20 cellular contexts compared by ENCODE assay signal in the genomic region with DNA sequence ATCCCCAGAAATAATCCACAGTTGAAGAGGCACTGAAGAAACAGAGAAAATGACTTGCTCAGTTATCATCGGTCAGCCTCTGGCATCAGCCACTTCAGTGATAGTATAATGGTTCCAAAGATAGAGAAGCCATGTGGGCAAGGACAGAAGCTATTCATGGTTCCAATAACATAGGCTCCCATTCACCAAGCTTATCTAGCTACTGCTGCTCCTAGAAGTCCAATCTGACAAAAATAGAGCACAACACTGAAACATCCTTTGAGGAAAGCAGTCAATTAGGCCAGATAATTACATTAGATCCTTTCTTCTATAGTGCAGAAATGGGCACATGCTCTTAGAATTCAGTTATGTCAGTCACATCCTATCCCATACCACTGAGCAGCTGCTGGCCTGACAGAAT. TPM values are rescaled to one million over a fixed set of nuclear protein-coding genes. Genes with fewer than 3 reads are reported as not detected.
"Had no signal": no experiment of that assay in that cellular context is flagged by ENCODE, and none has a peak within 500 bp of the region (broad histone marks: within the 10 kb centered on the region; RNA-seq: fewer than 3 reads in every experiment).

No MANE protein-coding gene starts in this region.

- H3K27ac ChIP-seq: coronary artery, gastroesophageal sphincter, heart right ventricle, neutrophil, pancreas, stomach, thoracic aorta, upper lobe of left lung had no signal

- H3K9me3 ChIP-seq: gastroesophageal sphincter, heart right ventricle, neutrophil, pancreas, stomach, thoracic aorta, upper lobe of left lung had no signal

- H3K36me3 ChIP-seq: gastroesophageal sphincter, heart right ventricle, neutrophil, pancreas, stomach, thoracic aorta, upper lobe of left lung had no signal

- ATAC-seq: activated CD8-positive, alpha-beta T cell treated with anti-CD3 and anti-CD28 coated beads, Interleukin-2, amount 10 ng/mL, durations not matched to agents 7 days and 5 days; esophagus mucosa; gastroesophageal sphincter; natural killer cell treated with Interleukin-12 subunit alpha and Interleukin-12 subunit beta and Interleukin-15 and Interleukin-18, amount 100 ng/mL, for 72 hours; pancreas had no signal

- H3K4me3 ChIP-seq: coronary artery, gastroesophageal sphincter, heart right ventricle, pancreas, stomach, thoracic aorta, upper lobe of left lung had no signal

- DNase-seq: activated CD4-positive, alpha-beta T cell treated with anti-CD3 and anti-CD28 coated beads, Interleukin-2, amount 10 ng/mL, durations not matched to agents 24 days and 14 days; activated CD8-positive, alpha-beta T cell treated with anti-CD3 and anti-CD28 coated beads, Interleukin-2, amount 10 ng/mL, durations not matched to agents 7 days and 5 days; activated naive CD4-positive, alpha-beta T cell treated with Interleukin-2 at 50 U/mL for 16 hours; activated T-cell treated with anti-CD3 and anti-CD28 coated beads, Interleukin-2, amount 50 U/mL, for 24 hours; heart right ventricle; kidney glomerular epithelial cell; mesendoderm; pancreas; stimulated activated CD4-positive, alpha-beta T cell treated with anti-CD3 and anti-CD28 coated beads, Interleukin-2, amount 100 ng/mL, for 24 hours; stomach; T-helper 1 cell; T1000; upper lobe of left lung had no signal

- H3K27me3 ChIP-seq: gastroesophageal sphincter, heart right ventricle, neutrophil, pancreas, stomach, upper lobe of left lung had no signal

- H3K4me1 ChIP-seq: gastroesophageal sphincter, pancreas, stomach, upper lobe of left lung had no signal

RNA-seq across cellular contexts. Expression of a gene that starts 33.5 kb away (rescaled TPM):
- total RNA-seq: activated CD4-positive, alpha-beta T cell treated with anti-CD3 and anti-CD28 coated beads, Interleukin-2, amount 10 ng/mL, durations not matched to agents 24 days and 14 days; activated T-helper 2 cell treated with anti-CD3 and anti-CD28 coated beads, Interferon-gamma antibody, Interleukin-2, Interleukin-4, amounts not matched to agents 10 μg/mL and 5 μg/mL and 100 μg/mL, durations not matched to agents 14 hours and 24 hours and 36 hours; esophagus mucosa; thoracic aorta had no signal
